Comparison of ENCODE assay signal across 1 cellular context in the genomic region with DNA sequence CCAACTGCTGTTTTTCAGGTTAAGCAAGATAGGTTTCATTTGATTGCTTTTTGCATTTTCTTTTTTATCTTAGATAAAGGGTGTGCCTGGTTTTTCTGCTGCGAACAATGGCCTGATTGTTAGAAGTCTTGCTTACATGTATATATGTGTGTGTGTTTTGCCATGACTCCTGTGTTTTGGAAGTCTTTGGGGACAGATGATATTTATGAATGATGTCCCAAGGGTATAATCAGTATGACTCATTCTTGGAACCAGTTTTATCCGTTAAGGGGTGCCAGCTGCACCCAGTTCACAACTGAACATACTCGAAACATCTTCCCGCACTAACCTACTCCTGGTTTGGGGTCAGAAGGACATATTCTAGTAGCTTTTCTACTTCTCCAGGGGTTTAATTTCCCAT.
TF ChIP-seq lines count a peak whose summit lies in the region.

No MANE protein-coding gene starts in this region.

TF ChIP-seq in SK-N-SH treated with all-trans-retinoic acid at 6 μM for 48 hours, 23 proteins besides CTCF, POLR2A, EP300 and RAD21 (continued from another document):
- TF ChIP-seq, protein P1, sequence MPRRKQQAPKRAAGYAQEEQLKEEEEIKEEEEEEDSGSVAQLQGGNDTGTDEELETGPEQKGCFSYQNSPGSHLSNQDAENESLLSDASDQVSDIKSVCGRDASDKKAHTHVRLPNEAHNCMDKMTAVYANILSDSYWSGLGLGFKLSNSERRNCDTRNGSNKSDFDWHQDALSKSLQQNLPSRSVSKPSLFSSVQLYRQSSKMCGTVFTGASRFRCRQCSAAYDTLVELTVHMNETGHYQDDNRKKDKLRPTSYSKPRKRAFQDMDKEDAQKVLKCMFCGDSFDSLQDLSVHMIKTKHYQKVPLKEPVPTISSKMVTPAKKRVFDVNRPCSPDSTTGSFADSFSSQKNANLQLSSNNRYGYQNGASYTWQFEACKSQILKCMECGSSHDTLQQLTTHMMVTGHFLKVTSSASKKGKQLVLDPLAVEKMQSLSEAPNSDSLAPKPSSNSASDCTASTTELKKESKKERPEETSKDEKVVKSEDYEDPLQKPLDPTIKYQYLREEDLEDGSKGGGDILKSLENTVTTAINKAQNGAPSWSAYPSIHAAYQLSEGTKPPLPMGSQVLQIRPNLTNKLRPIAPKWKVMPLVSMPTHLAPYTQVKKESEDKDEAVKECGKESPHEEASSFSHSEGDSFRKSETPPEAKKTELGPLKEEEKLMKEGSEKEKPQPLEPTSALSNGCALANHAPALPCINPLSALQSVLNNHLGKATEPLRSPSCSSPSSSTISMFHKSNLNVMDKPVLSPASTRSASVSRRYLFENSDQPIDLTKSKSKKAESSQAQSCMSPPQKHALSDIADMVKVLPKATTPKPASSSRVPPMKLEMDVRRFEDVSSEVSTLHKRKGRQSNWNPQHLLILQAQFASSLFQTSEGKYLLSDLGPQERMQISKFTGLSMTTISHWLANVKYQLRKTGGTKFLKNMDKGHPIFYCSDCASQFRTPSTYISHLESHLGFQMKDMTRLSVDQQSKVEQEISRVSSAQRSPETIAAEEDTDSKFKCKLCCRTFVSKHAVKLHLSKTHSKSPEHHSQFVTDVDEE (CRISPR knock-in tag; IDR thresholded peaks at IDR 0.05): no peak
- no peak for TF ChIP-seq ESRRG (CRISPR knock-in tag; IDR thresholded peaks at IDR 0.05)
- TF ChIP-seq SNAI2 (CRISPR knock-in tag; IDR thresholded peaks at IDR 0.05): no peak
- TF ChIP-seq GLIS3 (CRISPR knock-in tag; IDR thresholded peaks at IDR 0.05): no peak
